ENCODE assay signal across 1 cellular context in the genomic region with DNA sequence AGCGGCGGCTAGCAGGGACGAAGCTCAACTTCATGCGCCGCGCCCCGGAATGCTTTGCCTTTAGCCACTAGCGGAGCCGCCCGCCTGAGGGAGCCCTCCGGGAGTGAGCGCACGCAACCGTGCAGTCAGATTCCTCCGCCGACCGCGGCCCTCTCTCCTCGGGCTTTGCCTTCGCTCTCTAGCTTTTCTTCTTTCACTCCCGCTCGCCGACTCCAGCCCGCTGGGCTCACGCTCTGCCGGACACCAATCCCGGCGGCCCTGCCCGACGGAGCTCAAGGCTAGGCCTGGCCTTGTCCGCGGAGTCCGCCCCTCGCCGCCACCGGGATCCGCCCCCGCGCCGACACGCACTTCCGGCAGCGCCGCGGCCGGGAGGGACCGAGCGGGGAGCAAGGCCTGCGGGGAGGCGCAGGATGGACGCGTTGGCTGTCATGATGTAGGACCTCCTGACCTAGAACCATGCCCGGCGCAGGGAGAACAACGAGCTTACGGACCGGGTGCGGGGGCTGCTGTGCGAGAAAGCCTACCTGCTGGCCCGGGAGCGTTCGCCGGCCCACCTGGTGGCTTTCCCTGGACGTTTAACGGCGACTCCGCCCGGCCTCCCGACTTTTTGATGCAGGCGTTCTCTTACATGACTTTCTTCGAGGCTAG.
TF ChIP-seq lines count a peak whose summit lies in the region.

No MANE protein-coding gene starts in this region.

TF ChIP-seq in K562, 482 proteins besides CTCF, POLR2A, EP300 and RAD21 (continued from another document and continues in another):
- peak; percentile 74 to 75; a peak in 3 of 4 replicates for TF ChIP-seq UBTF (IDR thresholded peaks at IDR 0.05; ENCODE audit: borderline replicate concordance in 1 of 2, low read depth in 2 of 2, low read length in 2 of 2)
- TF ChIP-seq, protein P1, sequence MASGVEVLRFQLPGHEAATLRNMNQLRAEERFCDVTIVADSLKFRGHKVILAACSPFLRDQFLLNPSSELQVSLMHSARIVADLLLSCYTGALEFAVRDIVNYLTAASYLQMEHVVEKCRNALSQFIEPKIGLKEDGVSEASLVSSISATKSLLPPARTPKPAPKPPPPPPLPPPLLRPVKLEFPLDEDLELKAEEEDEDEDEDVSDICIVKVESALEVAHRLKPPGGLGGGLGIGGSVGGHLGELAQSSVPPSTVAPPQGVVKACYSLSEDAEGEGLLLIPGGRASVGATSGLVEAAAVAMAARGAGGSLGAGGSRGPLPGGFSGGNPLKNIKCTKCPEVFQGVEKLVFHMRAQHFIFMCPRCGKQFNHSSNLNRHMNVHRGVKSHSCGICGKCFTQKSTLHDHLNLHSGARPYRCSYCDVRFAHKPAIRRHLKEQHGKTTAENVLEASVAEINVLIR (CRISPR knock-in tag; IDR thresholded peaks at IDR 0.05) = peak; percentile 93
- TF ChIP-seq RB1 (IDR thresholded peaks at IDR 0.05; ENCODE audit: low read depth) = peak; percentile 80; the same call in 1 of the 2 replicates
- no peak for TF ChIP-seq ZNF507 (tag; conservative IDR thresholded peaks at IDR 0.05)
- peak; percentile 70 for TF ChIP-seq KHSRP (IDR thresholded peaks at IDR 0.05)
- TF ChIP-seq, protein P2, sequence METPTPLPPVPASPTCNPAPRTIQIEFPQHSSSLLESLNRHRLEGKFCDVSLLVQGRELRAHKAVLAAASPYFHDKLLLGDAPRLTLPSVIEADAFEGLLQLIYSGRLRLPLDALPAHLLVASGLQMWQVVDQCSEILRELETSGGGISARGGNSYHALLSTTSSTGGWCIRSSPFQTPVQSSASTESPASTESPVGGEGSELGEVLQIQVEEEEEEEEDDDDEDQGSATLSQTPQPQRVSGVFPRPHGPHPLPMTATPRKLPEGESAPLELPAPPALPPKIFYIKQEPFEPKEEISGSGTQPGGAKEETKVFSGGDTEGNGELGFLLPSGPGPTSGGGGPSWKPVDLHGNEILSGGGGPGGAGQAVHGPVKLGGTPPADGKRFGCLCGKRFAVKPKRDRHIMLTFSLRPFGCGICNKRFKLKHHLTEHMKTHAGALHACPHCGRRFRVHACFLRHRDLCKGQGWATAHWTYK (CRISPR knock-in tag; IDR thresholded peaks at IDR 0.05) = peak; percentile 86; the same call in 1 of the 2 replicates
- peak; percentile 99 for TF ChIP-seq GABPA (tag; conservative IDR thresholded peaks at IDR 0.05; ENCODE audit: low read depth)
- TF ChIP-seq SMAD3 (CRISPR knock-in tag; conservative IDR thresholded peaks at IDR 0.05) = 0 out of 2 replicates have a peak, but pooled peaks have one; percentile 16
- TF ChIP-seq POLR3A (IDR thresholded peaks at IDR 0.05; ENCODE audit: borderline replicate concordance, extremely low read depth, insufficient read depth, insufficient read length) = no peak
- peak; percentile 91 for TF ChIP-seq RBBP5 (IDR thresholded peaks at IDR 0.05; ENCODE audit: borderline replicate concordance, insufficient read depth, low read length, poor library complexity, severe bottlenecking)
- no peak for TF ChIP-seq STAT5B (CRISPR knock-in tag; IDR thresholded peaks at IDR 0.05)
- peak; percentile 95 for TF ChIP-seq GTF2E2 (tag; IDR thresholded peaks at IDR 0.05)
- TF ChIP-seq E2F4 (CRISPR knock-in tag; IDR thresholded peaks at IDR 0.05; ENCODE audit: low read depth) = peak; percentile 69; the same call in 1 of the 2 replicates
- no peak for TF ChIP-seq MITF (IDR thresholded peaks at IDR 0.05)
- TF ChIP-seq TCF3 (CRISPR knock-in tag; IDR thresholded peaks at IDR 0.05) = 0 out of 2 replicates have a peak, but pooled peaks have one; percentile 21
- no peak for TF ChIP-seq NELFE (IDR thresholded peaks at IDR 0.05; ENCODE audit: insufficient read depth, insufficient read length)
- peak; percentile 55 for TF ChIP-seq POLR2H (tag; IDR thresholded peaks at IDR 0.05; ENCODE audit: low read depth)
- TF ChIP-seq, protein P3, sequence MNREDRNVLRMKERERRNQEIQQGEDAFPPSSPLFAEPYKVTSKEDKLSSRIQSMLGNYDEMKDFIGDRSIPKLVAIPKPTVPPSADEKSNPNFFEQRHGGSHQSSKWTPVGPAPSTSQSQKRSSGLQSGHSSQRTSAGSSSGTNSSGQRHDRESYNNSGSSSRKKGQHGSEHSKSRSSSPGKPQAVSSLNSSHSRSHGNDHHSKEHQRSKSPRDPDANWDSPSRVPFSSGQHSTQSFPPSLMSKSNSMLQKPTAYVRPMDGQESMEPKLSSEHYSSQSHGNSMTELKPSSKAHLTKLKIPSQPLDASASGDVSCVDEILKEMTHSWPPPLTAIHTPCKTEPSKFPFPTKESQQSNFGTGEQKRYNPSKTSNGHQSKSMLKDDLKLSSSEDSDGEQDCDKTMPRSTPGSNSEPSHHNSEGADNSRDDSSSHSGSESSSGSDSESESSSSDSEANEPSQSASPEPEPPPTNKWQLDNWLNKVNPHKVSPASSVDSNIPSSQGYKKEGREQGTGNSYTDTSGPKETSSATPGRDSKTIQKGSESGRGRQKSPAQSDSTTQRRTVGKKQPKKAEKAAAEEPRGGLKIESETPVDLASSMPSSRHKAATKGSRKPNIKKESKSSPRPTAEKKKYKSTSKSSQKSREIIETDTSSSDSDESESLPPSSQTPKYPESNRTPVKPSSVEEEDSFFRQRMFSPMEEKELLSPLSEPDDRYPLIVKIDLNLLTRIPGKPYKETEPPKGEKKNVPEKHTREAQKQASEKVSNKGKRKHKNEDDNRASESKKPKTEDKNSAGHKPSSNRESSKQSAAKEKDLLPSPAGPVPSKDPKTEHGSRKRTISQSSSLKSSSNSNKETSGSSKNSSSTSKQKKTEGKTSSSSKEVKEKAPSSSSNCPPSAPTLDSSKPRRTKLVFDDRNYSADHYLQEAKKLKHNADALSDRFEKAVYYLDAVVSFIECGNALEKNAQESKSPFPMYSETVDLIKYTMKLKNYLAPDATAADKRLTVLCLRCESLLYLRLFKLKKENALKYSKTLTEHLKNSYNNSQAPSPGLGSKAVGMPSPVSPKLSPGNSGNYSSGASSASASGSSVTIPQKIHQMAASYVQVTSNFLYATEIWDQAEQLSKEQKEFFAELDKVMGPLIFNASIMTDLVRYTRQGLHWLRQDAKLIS (CRISPR knock-in tag; IDR thresholded peaks at IDR 0.05) = peak; percentile 55
- peak; percentile 64 for TF ChIP-seq TBP (optimal IDR thresholded peaks at IDR 0.05; ENCODE audit: low read depth, low read length)
- TF ChIP-seq, protein P4, sequence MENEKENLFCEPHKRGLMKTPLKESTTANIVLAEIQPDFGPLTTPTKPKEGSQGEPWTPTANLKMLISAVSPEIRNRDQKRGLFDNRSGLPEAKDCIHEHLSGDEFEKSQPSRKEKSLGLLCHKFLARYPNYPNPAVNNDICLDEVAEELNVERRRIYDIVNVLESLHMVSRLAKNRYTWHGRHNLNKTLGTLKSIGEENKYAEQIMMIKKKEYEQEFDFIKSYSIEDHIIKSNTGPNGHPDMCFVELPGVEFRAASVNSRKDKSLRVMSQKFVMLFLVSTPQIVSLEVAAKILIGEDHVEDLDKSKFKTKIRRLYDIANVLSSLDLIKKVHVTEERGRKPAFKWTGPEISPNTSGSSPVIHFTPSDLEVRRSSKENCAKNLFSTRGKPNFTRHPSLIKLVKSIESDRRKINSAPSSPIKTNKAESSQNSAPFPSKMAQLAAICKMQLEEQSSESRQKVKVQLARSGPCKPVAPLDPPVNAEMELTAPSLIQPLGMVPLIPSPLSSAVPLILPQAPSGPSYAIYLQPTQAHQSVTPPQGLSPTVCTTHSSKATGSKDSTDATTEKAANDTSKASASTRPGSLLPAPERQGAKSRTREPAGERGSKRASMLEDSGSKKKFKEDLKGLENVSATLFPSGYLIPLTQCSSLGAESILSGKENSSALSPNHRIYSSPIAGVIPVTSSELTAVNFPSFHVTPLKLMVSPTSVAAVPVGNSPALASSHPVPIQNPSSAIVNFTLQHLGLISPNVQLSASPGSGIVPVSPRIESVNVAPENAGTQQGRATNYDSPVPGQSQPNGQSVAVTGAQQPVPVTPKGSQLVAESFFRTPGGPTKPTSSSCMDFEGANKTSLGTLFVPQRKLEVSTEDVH (IDR thresholded peaks at IDR 0.05; ENCODE audit: low read depth, partially characterized antibody) = peak; percentile 89
- TF ChIP-seq EP400 (IDR thresholded peaks at IDR 0.05) = peak; percentile 97
- TF ChIP-seq SNRNP70 (optimal IDR thresholded peaks at IDR 0.05; ENCODE audit: low read depth, low read length) = no peak
- peak; percentile 77 for TF ChIP-seq HCFC1 (IDR thresholded peaks at IDR 0.05; ENCODE audit: low read depth, low read length)
- TF ChIP-seq, protein P5, sequence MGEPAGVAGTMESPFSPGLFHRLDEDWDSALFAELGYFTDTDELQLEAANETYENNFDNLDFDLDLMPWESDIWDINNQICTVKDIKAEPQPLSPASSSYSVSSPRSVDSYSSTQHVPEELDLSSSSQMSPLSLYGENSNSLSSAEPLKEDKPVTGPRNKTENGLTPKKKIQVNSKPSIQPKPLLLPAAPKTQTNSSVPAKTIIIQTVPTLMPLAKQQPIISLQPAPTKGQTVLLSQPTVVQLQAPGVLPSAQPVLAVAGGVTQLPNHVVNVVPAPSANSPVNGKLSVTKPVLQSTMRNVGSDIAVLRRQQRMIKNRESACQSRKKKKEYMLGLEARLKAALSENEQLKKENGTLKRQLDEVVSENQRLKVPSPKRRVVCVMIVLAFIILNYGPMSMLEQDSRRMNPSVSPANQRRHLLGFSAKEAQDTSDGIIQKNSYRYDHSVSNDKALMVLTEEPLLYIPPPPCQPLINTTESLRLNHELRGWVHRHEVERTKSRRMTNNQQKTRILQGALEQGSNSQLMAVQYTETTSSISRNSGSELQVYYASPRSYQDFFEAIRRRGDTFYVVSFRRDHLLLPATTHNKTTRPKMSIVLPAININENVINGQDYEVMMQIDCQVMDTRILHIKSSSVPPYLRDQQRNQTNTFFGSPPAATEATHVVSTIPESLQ (CRISPR knock-in tag; IDR thresholded peaks at IDR 0.05) = no peak
- TF ChIP-seq CXXC5 (CRISPR knock-in tag; IDR thresholded peaks at IDR 0.05) = peak; percentile 96
- no peak for TF ChIP-seq MXI1 (IDR thresholded peaks at IDR 0.05; ENCODE audit: low read depth, low read length)
- no peak for TF ChIP-seq RCOR1 (IDR thresholded peaks at IDR 0.05; ENCODE audit: borderline replicate concordance in 1 of 2, low read depth in 2 of 2, low read length in 2 of 2)
- TF ChIP-seq HDAC6 (IDR thresholded peaks at IDR 0.05; ENCODE audit: low read depth, low read length) = 0 out of 2 replicates have a peak, but pooled peaks have one; percentile 25
- TF ChIP-seq PPARD (CRISPR knock-in tag; IDR thresholded peaks at IDR 0.05) = no peak
- TF ChIP-seq MYBL2 (IDR thresholded peaks at IDR 0.05; ENCODE audit: low read depth) = no peak
- TF ChIP-seq MYBL2 (CRISPR knock-in tag; IDR thresholded peaks at IDR 0.05; ENCODE audit: borderline replicate concordance) = no peak
- TF ChIP-seq ETV1 (tag; conservative IDR thresholded peaks at IDR 0.05; ENCODE audit: low read depth) = peak; percentile 96
- TF ChIP-seq, protein P6, sequence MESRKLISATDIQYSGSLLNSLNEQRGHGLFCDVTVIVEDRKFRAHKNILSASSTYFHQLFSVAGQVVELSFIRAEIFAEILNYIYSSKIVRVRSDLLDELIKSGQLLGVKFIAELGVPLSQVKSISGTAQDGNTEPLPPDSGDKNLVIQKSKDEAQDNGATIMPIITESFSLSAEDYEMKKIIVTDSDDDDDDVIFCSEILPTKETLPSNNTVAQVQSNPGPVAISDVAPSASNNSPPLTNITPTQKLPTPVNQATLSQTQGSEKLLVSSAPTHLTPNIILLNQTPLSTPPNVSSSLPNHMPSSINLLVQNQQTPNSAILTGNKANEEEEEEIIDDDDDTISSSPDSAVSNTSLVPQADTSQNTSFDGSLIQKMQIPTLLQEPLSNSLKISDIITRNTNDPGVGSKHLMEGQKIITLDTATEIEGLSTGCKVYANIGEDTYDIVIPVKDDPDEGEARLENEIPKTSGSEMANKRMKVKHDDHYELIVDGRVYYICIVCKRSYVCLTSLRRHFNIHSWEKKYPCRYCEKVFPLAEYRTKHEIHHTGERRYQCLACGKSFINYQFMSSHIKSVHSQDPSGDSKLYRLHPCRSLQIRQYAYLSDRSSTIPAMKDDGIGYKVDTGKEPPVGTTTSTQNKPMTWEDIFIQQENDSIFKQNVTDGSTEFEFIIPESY (CRISPR knock-in tag; IDR thresholded peaks at IDR 0.05) = peak; percentile 51; the same call in 1 of the 2 replicates
- TF ChIP-seq, protein P7, sequence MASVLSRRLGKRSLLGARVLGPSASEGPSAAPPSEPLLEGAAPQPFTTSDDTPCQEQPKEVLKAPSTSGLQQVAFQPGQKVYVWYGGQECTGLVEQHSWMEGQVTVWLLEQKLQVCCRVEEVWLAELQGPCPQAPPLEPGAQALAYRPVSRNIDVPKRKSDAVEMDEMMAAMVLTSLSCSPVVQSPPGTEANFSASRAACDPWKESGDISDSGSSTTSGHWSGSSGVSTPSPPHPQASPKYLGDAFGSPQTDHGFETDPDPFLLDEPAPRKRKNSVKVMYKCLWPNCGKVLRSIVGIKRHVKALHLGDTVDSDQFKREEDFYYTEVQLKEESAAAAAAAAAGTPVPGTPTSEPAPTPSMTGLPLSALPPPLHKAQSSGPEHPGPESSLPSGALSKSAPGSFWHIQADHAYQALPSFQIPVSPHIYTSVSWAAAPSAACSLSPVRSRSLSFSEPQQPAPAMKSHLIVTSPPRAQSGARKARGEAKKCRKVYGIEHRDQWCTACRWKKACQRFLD (CRISPR knock-in tag; IDR thresholded peaks at IDR 0.05) = peak; percentile 66; the same call in 1 of the 2 replicates
